ENCODE assay signal across 1 cellular context in genomic region chr20:45836841-45837240, GRCh38.
TF ChIP-seq lines count a peak whose summit lies in the region.

No MANE protein-coding gene starts in this region.

TF ChIP-seq in endothelial cell of umbilical vein, 7 proteins besides CTCF, POLR2A, EP300 and RAD21:
- TF ChIP-seq EZH2 (IDR thresholded peaks at IDR 0.05; ENCODE audit: borderline replicate concordance, low read depth, low read length, severe bottlenecking) (no peak), POLR2AphosphoS5 (IDR thresholded peaks at IDR 0.05; ENCODE audit: insufficient read depth, low read depth, low read length) (no peak), JUN (IDR thresholded peaks at IDR 0.05; ENCODE audit: borderline replicate concordance, insufficient read depth, insufficient read length, low read depth) (no peak), MYC (IDR thresholded peaks at IDR 0.05; ENCODE audit: low read depth, low read length) (no peak), MAX (IDR thresholded peaks at IDR 0.05; ENCODE audit: insufficient read depth, insufficient read length) (no peak), GATA2 (IDR thresholded peaks at IDR 0.05; ENCODE audit: insufficient read depth, insufficient read length, low read depth, low read length) (no peak), FOS (IDR thresholded peaks at IDR 0.05; ENCODE audit: borderline replicate concordance, insufficient read depth, low read length) (no peak)
TF ChIP-seq in endothelial cell of umbilical vein: peak in this region for 0.
